ENCODE assay signal across 8 cellular contexts in genomic region chr19:53424968-53425597, GRCh38. TPM values are rescaled to one million over a fixed set of nuclear protein-coding genes. Genes with fewer than 3 reads are reported as not detected.
DNase-seq lines count a peak whose midpoint lies in the region; ATAC-seq, FAIRE-seq and TF ChIP-seq lines count a peak whose summit lies in the region.

No MANE protein-coding gene starts in this region.

- H3K27me3 ChIP-seq in HL-60 (ENCODE audit: insufficient read depth, poor library complexity, severe bottlenecking) (no peaks in the 10 kb centered on the region), pancreas (no peaks in the 10 kb centered on the region)

- peak overlapping the region; percentile 69 for H3K27ac Mint-ChIP-seq in type B pancreatic cell

- peak; percentile 84 to 100 (median 98) for ATAC-seq in pancreas
- no peak for ATAC-seq in GM18867 (IDR thresholded peaks at IDR 0.05; ENCODE audit: unreplicated experiment)

- H3K4me1 Mint-ChIP-seq in type B pancreatic cell (ENCODE audit: unreplicated experiment) = peaks cover 12% of the 10 kb centered on the region

- H3K4me3 Mint-ChIP-seq in type B pancreatic cell = peak overlapping the region; percentile 44

- no peaks in the 10 kb centered on the region for H3K9me3 ChIP-seq in pancreas

- H3K4me3 ChIP-seq in HL-60 (replicated peaks; ENCODE audit: insufficient read depth, low read length) (no peak overlapping the region), pancreas (no peak overlapping the region)

- FAIRE-seq in pancreas (lab: Jason Lieb, UNC) = no peak

- TF ChIP-seq CTCF in AG09319 (IDR thresholded peaks at IDR 0.05; ENCODE audit: low read depth, low read length) (peak; percentile 73), HL-60 (IDR thresholded peaks at IDR 0.05; ENCODE audit: insufficient read depth, low read length) (peak; percentile 29), pancreas (IDR thresholded peaks at IDR 0.05) (peak; percentile 66 to 77 (median 73)), type B pancreatic cell (conservative IDR thresholded peaks at IDR 0.05) (peak; percentile 90)

- WGBS in pancreas, 2 donors = 21 to 22% methylated on average over 9 of the region's 9 CpGs

- DNase-seq in AG09319 (ENCODE audit: extremely low read depth, low read depth) (peak; percentile 19), HL-60 (ENCODE audit: low read depth in 1 of 2, low spot score in 1 of 2) (peak in 1 of 2 experiments; percentile 47), SHP77 (lab: John Stamatoyannopoulos, UW) (peak; percentile 19 to 31), glomerular visceral epithelial cell (ENCODE audit: extremely low spot score) (peak; percentile 6), pancreas (peak; percentile 59 to 78 (median 72)), type B pancreatic cell (ENCODE audit: extremely low spot score, unreplicated experiment) (no peak)
- peak; percentile 12 to 43 (median 26) for DNase-seq in activated naive CD4-positive, alpha-beta T cell (lab: John Stamatoyannopoulos, UW)

- no peaks in the 10 kb centered on the region for H3K4me1 ChIP-seq in pancreas

- no peaks in the 10 kb centered on the region for H3K27me3 Mint-ChIP-seq in type B pancreatic cell

- intact Hi-C loops in pancreas (cut with DNase I) = loop anchor here in 1 of 3 donors (5.0 to 10.0 kb wide), 2 partner anchors 87 to 320 kb away; no protein-coding TSS in a partner anchor

- H3K36me3 ChIP-seq in pancreas = no peaks in the 10 kb centered on the region

- no peaks in the 10 kb centered on the region for H3K9me3 Mint-ChIP-seq in type B pancreatic cell

- H3K27ac ChIP-seq in HL-60 (replicated peaks) = no peak overlapping the region
- H3K27ac ChIP-seq in pancreas = no peak overlapping the region

- H3K36me3 Mint-ChIP-seq in type B pancreatic cell = peaks cover 3% of the 10 kb centered on the region

RNA-seq across cellular contexts. Expression of gene ZNF761, which starts 6.7 kb away (rescaled TPM):
- total RNA-seq in pancreas = 1 to 10 TPM; 4.8 to 8.6 (median 5.8) TPM
- 1 to 10 TPM; 7.3 to 7.5 TPM for polyA plus RNA-seq in pancreas
- total RNA-seq in type B pancreatic cell (ENCODE audit: low replicate concordance) = 15.3 and 18.0 TPM in 2 replicates

RNA-seq across cellular contexts. Expression of gene ZNF765, which starts 30.1 kb away (rescaled TPM):
- 10 to 100 TPM in 1 of 6 donors, 1 to 10 TPM in 5; 4.9 to 10.1 (median 6.2) TPM for total RNA-seq in pancreas
- polyA plus RNA-seq in pancreas = 1 to 10 TPM; 3.5 to 5.1 TPM
- total RNA-seq in type B pancreatic cell (ENCODE audit: low replicate concordance) = 14.5 and 20.0 TPM in 2 replicates

RNA-seq across cellular contexts. Expression of gene ZNF813, which starts 42.5 kb away (rescaled TPM):
- total RNA-seq in pancreas (1 to 10 TPM; 1.2 to 4.6 (median 2.6) TPM), type B pancreatic cell (ENCODE audit: low replicate concordance) (7.6 and 10.6 TPM in 2 replicates)
- under 1 TPM; 0.68 to 0.94 TPM for polyA plus RNA-seq in pancreas

RNA-seq across cellular contexts. Expression of gene ZNF525, which starts 59.6 kb away (rescaled TPM):
- total RNA-seq in pancreas (10 to 100 TPM in 2 of 6 donors, 1 to 10 TPM in 4; 4.7 to 13.7 (median 7.5) TPM), type B pancreatic cell (ENCODE audit: low replicate concordance) (19.7 and 31.3 TPM in 2 replicates)
- polyA plus RNA-seq in pancreas = 1 to 10 TPM; 4.8 to 6.4 TPM

Comparison
In these comparisons a context has a peak if more than half of its experiments do, and no peak if none do; other contexts are left out.
1. CTCF ChIP-seq: peak in every context shown above with its lines; median percentile 90 in type B pancreatic cell; 73 in AG09319; 73 in pancreas; 29 in HL-60.